In the genomic region with DNA sequence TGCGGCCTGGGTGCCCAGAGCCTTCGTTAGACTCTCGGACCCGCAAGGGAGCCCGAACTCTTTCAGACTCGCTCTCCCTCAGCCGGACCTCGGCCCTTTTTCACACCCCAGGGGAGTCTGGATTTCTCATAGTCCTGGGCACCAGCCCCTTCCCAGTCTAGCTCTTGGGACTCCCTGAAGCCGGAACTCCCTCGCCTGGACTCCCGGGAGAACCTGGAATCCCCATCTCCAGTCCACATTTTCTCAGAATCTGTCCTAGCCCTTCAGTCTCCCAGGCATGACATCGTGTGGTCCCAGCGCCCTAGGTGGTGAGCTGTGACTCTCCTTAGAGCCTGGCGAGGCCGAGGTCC, we compare ENCODE assay signal across 8 cellular contexts. TPM values are rescaled to one million over a fixed set of nuclear protein-coding genes. Genes with fewer than 3 reads are reported as not detected.
DNase-seq lines count a peak whose midpoint lies in the region; ATAC-seq and TF ChIP-seq lines count a peak whose summit lies in the region.

No MANE protein-coding gene starts in this region.

- H3K9ac ChIP-seq in HUES64 (ENCODE audit: low read depth, low read length): peak overlapping the region; percentile 64

- peaks cover 7% of the 10 kb centered on the region for H3K4me1 ChIP-seq in HUES64 (ENCODE audit: insufficient read depth, low read length)
- H3K4me1 ChIP-seq in naive thymus-derived CD4-positive, alpha-beta T cell (ENCODE audit: control insufficient read depth in 2 of 2, insufficient read depth in 2 of 2, low read length in 2 of 2): peaks cover 4 to 6% of the 10 kb centered on the region in 2 donors

- H3K9me3 Mint-ChIP-seq in CD14-positive monocyte: peaks cover 0 to 2% (median 0%) of the 10 kb centered on the region in 7 donors
- peaks cover 0 to 1% (median 0%) of the 10 kb centered on the region in 11 donors for H3K9me3 Mint-ChIP-seq in naive thymus-derived CD4-positive, alpha-beta T cell

- H3K36me3 Mint-ChIP-seq in CD14-positive monocyte: peaks cover 19% of the 10 kb centered on the region in 2 donors
- peaks cover 0 to 16% (median 7%) of the 10 kb centered on the region in 5 donors for H3K36me3 Mint-ChIP-seq in naive thymus-derived CD4-positive, alpha-beta T cell

- peaks cover 12 to 23% (median 17%) of the 10 kb centered on the region in 3 donors for H3K27me3 Mint-ChIP-seq in CD14-positive monocyte (ENCODE audit: low read depth in 3 of 3)
- peaks cover 0 to 4% (median 0%) of the 10 kb centered on the region in 5 donors for H3K27me3 Mint-ChIP-seq in naive thymus-derived CD4-positive, alpha-beta T cell

- TF ChIP-seq CTCF in CD14-positive monocyte (IDR thresholded peaks at IDR 0.05) (no peak), cardiac fibroblast (IDR thresholded peaks at IDR 0.05; ENCODE audit: low read depth, low read length) (no peak)

- H3K9me3 ChIP-seq in HUES64 (ENCODE audit: insufficient read depth, low read depth, low read length): no peaks in the 10 kb centered on the region
- no peaks in the 10 kb centered on the region for H3K9me3 ChIP-seq in naive thymus-derived CD4-positive, alpha-beta T cell (ENCODE audit: control insufficient read depth in 2 of 3, low read length in 3 of 3)

- POLR2A ChIA-PET in naive thymus-derived CD4-positive, alpha-beta T cell (lab: Charles Lee): interaction anchor here (0.6 to 1.6 kb wide), 2 partner anchors 26 to 1806 kb away, joined by 4 to 5 read pairs; a partner anchor contains a TSS

- 9% methylated on average over 15 of the region's 15 CpGs for WGBS in HUES64

- H3K27me3 ChIP-seq in HUES64 (ENCODE audit: insufficient read depth, low read length): peaks cover 25% of the 10 kb centered on the region
- no peaks in the 10 kb centered on the region for H3K27me3 ChIP-seq in naive thymus-derived CD4-positive, alpha-beta T cell (ENCODE audit: control insufficient read depth in 2 of 2, insufficient read depth in 2 of 2, low read length in 2 of 2)

- H3K36me3 ChIP-seq in HUES64 (ENCODE audit: insufficient read depth, low read length): no peaks in the 10 kb centered on the region
- H3K36me3 ChIP-seq in naive thymus-derived CD4-positive, alpha-beta T cell (ENCODE audit: control insufficient read depth in 2 of 3, insufficient read depth in 3 of 3, low read length in 3 of 3): peaks cover 0 to 15% (median 0%) of the 10 kb centered on the region in 3 experiments

- H3K4me3 Mint-ChIP-seq in CD14-positive monocyte: peak overlapping the region; percentile 91 to 97
- H3K4me3 Mint-ChIP-seq in naive thymus-derived CD4-positive, alpha-beta T cell: peak overlapping the region; percentile 90 to 98 (median 95)

- H3K4me1 Mint-ChIP-seq in CD14-positive monocyte: peaks cover 26% of the 10 kb centered on the region
- peaks cover 17 to 30% (median 24%) of the 10 kb centered on the region in 7 donors for H3K4me1 Mint-ChIP-seq in naive thymus-derived CD4-positive, alpha-beta T cell

- DNase-seq in CD14-positive monocyte (ENCODE audit: low spot score) (no peak), cardiac fibroblast (ENCODE audit: low read depth in 2 of 2) (no peak), kidney glomerular epithelial cell (lab: John Stamatoyannopoulos, UW) (no peak)
- no peak for DNase-seq in naive thymus-derived CD4-positive, alpha-beta T cell
- no peak for DNase-seq in activated CD4-positive, alpha-beta T cell treated with anti-CD3 and anti-CD28 coated beads, Interleukin-2, amount 50 U/mL, for 4 hours

- CTCF ChIA-PET in naive thymus-derived CD4-positive, alpha-beta T cell (lab: Charles Lee): interaction anchor here (1.6 kb wide), 1 partner anchor 33 kb away, joined by 6 read pairs; a partner anchor contains a TSS

- no peak for ATAC-seq in naive thymus-derived CD4-positive, alpha-beta T cell
- ATAC-seq in HG02970 (IDR thresholded peaks at IDR 0.05; ENCODE audit: low FRiP score, unreplicated experiment) (no peak), HG03095 (IDR thresholded peaks at IDR 0.05; ENCODE audit: unreplicated experiment) (no peak)

- peak overlapping the region in 5 of 7 donors; percentile 21 to 93 (median 79) for H3K27ac Mint-ChIP-seq in CD14-positive monocyte
- peak overlapping the region in 6 of 9 donors; percentile 60 to 97 (median 86) for H3K27ac Mint-ChIP-seq in naive thymus-derived CD4-positive, alpha-beta T cell

- intact Hi-C loops in CD14-positive monocyte (cut with micrococcal nuclease): loop anchor here in 1 of 2 donors (5.0 kb wide), 1 partner anchor 76 kb away; a partner anchor contains a TSS
- intact Hi-C loops in naive thymus-derived CD4-positive, alpha-beta T cell (cut with micrococcal nuclease): no loop called here

- H3K27ac ChIP-seq in HUES64 (ENCODE audit: low read depth, low read length): no peak overlapping the region
- H3K27ac ChIP-seq in naive thymus-derived CD4-positive, alpha-beta T cell (ENCODE audit: low read depth, low read length): peak overlapping the region; percentile 71

- H3K4me3 ChIP-seq in HUES64 (ENCODE audit: low read length) (peak overlapping the region; percentile 77), cardiac fibroblast (replicated peaks in 1 of 2; ENCODE audit: low read depth in 2 of 2, low read length in 2 of 2) (peak overlapping the region; percentile 88 to 90)
- peak overlapping the region; percentile 98 for H3K4me3 ChIP-seq in naive thymus-derived CD4-positive, alpha-beta T cell (ENCODE audit: low read length)

RNA-seq across cellular contexts. Expression of a gene that starts 0.6 kb away (rescaled TPM):
- polyA plus RNA-seq in CD14-positive monocyte: 10 to 100 TPM; 13.2 to 18.9 TPM
- polyA plus RNA-seq in HUES64 (2013, experiment 1 of 2): 1.1 TPM
- polyA plus RNA-seq in HUES64 (2013, experiment 2 of 2): 2.2 TPM
- 10 to 100 TPM in 4 of 5 experiments, 1 to 10 TPM in 1; 7.4 to 18.5 (median 14.1) TPM for total RNA-seq in naive thymus-derived CD4-positive, alpha-beta T cell
- polyA plus RNA-seq in naive thymus-derived CD4-positive, alpha-beta T cell: 10 to 100 TPM in 1 of 2 donors, 1 to 10 TPM in 1; 7.4 to 12.2 TPM

RNA-seq across cellular contexts. Expression of a gene that starts 26.4 kb away (rescaled TPM):
- under 1 TPM in 1 of 2 donors, not detected in 1; 0.54 TPM for polyA plus RNA-seq in CD14-positive monocyte
- polyA plus RNA-seq in HUES64 (2013, experiment 1 of 2): 1.7 TPM
- 2.3 TPM for polyA plus RNA-seq in HUES64 (2013, experiment 2 of 2)
- total RNA-seq in naive thymus-derived CD4-positive, alpha-beta T cell: 1 to 10 TPM; 1.2 to 2.7 (median 2.2) TPM
- polyA plus RNA-seq in naive thymus-derived CD4-positive, alpha-beta T cell: under 1 TPM; 0.37 to 0.56 TPM

RNA-seq across cellular contexts. Expression of a gene that starts 32.7 kb away (rescaled TPM):
- polyA plus RNA-seq in CD14-positive monocyte: 1 to 10 TPM; 1.4 to 2.4 TPM
- 3.3 TPM for polyA plus RNA-seq in HUES64 (2013, experiment 1 of 2)
- 2.6 TPM for polyA plus RNA-seq in HUES64 (2013, experiment 2 of 2)
- 1 to 10 TPM; 2.0 to 5.2 (median 3.4) TPM for total RNA-seq in naive thymus-derived CD4-positive, alpha-beta T cell
- polyA plus RNA-seq in naive thymus-derived CD4-positive, alpha-beta T cell: 1 to 10 TPM in 1 of 2 donors, under 1 TPM in 1; 0.85 to 1.9 TPM
